Comparison of ENCODE assay signal across 12 cellular contexts in the genomic region with DNA sequence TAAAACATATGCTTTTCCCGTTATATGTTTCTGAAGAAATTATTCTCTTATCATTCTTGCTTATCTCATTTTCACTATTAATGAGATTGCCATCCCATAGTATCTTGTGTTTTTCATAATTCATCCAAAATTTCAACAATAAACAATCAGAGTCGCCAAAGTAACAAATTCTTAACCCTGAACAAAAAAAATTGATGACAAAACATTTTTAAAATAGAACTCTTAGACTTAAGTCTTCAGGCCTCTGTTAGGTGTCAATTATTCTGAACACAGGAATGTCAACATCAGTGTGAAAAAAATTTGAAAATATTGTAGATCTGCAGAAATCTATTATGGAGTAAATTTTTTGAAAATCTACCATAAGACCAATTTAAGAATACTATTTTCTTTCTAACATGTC. TPM values are rescaled to one million over a fixed set of nuclear protein-coding genes. Genes with fewer than 3 reads are reported as not detected.
"Had no signal": no experiment of that assay in that cellular context is flagged by ENCODE, and none has a peak within 500 bp of the region (broad histone marks: within the 10 kb centered on the region; RNA-seq: fewer than 3 reads in every experiment).

No MANE protein-coding gene starts in this region.

- H3K9me3 ChIP-seq: HAP-1 had no signal

- H3K27ac Mint-ChIP-seq: HFFc6 had no signal

- H3K27ac ChIP-seq: GM23248, HL-60, KMS-11 had no signal

- H3K9me3 Mint-ChIP-seq: HFFc6 had no signal

- H3K4me1 ChIP-seq: HAP-1 had no signal

- H3K4me3 ChIP-seq: GM23248, HAP-1 had no signal

- H2AFZ ChIP-seq: GM23248 had no signal

- H3K9ac ChIP-seq: GM23248, KMS-11 had no signal

- H3K4me2 ChIP-seq: KMS-11 had no signal

- DNase-seq: GM23248, GOT3, H7, HFFc6, IMR-90, Karpas-422, KBM-7 had no signal

- ATAC-seq: HCT116 had no signal

- H3K36me3 ChIP-seq: HAP-1 had no signal

- H3K4me3 Mint-ChIP-seq: HFFc6 had no signal

RNA-seq across cellular contexts. Expression of gene NEK5, which starts 37.4 kb away (rescaled TPM):
- total RNA-seq: GM23248, HFFc6, HT1080, IMR-90 had no signal
- polyA plus RNA-seq: IMR-90 had no signal
